Comparison of ENCODE assay signal across 22 cellular contexts in genomic region chr10:18576586-18576985, GRCh38.
DNase-seq lines count a peak whose midpoint lies in the region; ATAC-seq and TF ChIP-seq lines count a peak whose summit lies in the region.
"Had no signal": no experiment of that assay in that cellular context is flagged by ENCODE, and none has a peak within 500 bp of the region (broad histone marks: within the 10 kb centered on the region; RNA-seq: fewer than 3 reads in every experiment).

No MANE protein-coding gene starts in this region.

- H3K9me3 ChIP-seq in right atrium auricular region, result no peaks in the 10 kb centered on the region
- H3K9me3 ChIP-seq: BE2C had no signal

- no peak for TF ChIP-seq CTCF in right atrium auricular region (IDR thresholded peaks at IDR 0.05)

- intact Hi-C loops in Right ventricle myocardium inferior (cut with DNase I), result no loop called here

- H3K4me3 ChIP-seq in right atrium auricular region, result no peak overlapping the region
- H3K4me3 ChIP-seq: BLaER1, GM12878 had no signal

- no peak for ATAC-seq in Right ventricle myocardium inferior
- ATAC-seq: GM12878 had no signal

- no peaks in the 10 kb centered on the region for H3K4me1 ChIP-seq in right atrium auricular region
- H3K4me1 ChIP-seq: BE2C had no signal

- peaks cover 12% of the 10 kb centered on the region for H3K36me3 ChIP-seq in right atrium auricular region

- H3K27ac ChIP-seq in right atrium auricular region, result no peak overlapping the region
- H3K27ac ChIP-seq: BLaER1 had no signal

- H3K27me3 ChIP-seq in right atrium auricular region, result no peaks in the 10 kb centered on the region
- H3K27me3 ChIP-seq: BE2C, BLaER1 had no signal

- DNase-seq in Right ventricle myocardium inferior (ENCODE audit: missing footprints) (peak; percentile 21), right atrium auricular region (ENCODE audit: low spot score) (no peak), myocyte (ENCODE audit: low read depth) (peak; percentile 82), occipital lobe (lab: John Stamatoyannopoulos, UW) (no peak), NCI-H345 (lab: John Stamatoyannopoulos, UW) (no peak)
- DNase-seq: 8988T; ACHN; BE2C; C1 segment of cervical spinal cord; CD4-positive, alpha-beta memory T cell; CD4-positive, CD25-positive, alpha-beta regulatory T cell; CD8-positive, alpha-beta memory T cell; COR-L47; DMS 273 treated with DMSO at 0.1 percent for 48 hours; DMS153; DMS53; DMS79; DND-41; EL; GDM1 had no signal

Comparison
In these comparisons a context has a peak if more than half of its experiments do, and no peak if none do; other contexts are left out.
1. DNase-seq: peak in Right ventricle myocardium inferior (single experiment) and myocyte (single experiment); none in right atrium auricular region (single experiment), occipital lobe (single experiment) and NCI-H345 (single experiment).